Comparison of ENCODE assay signal across 17 cellular contexts in genomic region chr1:15295676-15296075, GRCh38. TPM values are rescaled to one million over a fixed set of nuclear protein-coding genes. Genes with fewer than 3 reads are reported as not detected.
DNase-seq lines count a peak whose midpoint lies in the region; ATAC-seq lines count a peak whose summit lies in the region.
"Had no signal": no experiment of that assay in that cellular context is flagged by ENCODE, and none has a peak within 500 bp of the region (broad histone marks: within the 10 kb centered on the region; RNA-seq: fewer than 3 reads in every experiment).

No MANE protein-coding gene starts in this region.

- in situ Hi-C loops in SK-MEL-5 (cut with HindIII; ENCODE audit: low pct_unique_long_range_greater_than_20kb, low sequenced_read_pairs) = no loop called here

- ATAC-seq in HG03045 (IDR thresholded peaks at IDR 0.05; ENCODE audit: unreplicated experiment) (no peak), HG02588 (IDR thresholded peaks at IDR 0.05; ENCODE audit: unreplicated experiment) (no peak)
- ATAC-seq: GM12878 had no signal

- peak; percentile 43 for DNase-seq in COLO829 (ENCODE audit: low spot score)
- peak; percentile 32 for DNase-seq in ELR (ENCODE audit: low read depth)
- peak; percentile 83 for DNase-seq in SK-MEL-5 (ENCODE audit: low read depth, low spot score)
- DNase-seq in foreskin melanocyte = peak; percentile 77
- no peak for DNase-seq in GDM1 (lab: John Stamatoyannopoulos, UW)
- DNase-seq: BE2C, H9, NCI-H1092 treated with DMSO at 0.1 percent for 48 hours, NCI-H1694, NCI-H2081 treated with DMSO at 0.1 percent for 48 hours, NCI-H2171 treated with DMSO at 0.1 percent for 48 hours, NCI-H524 treated with DMSO at 0.1 percent for 48 hours, RPMI8226, SHP77 had no signal

RNA-seq across cellular contexts. Expression of gene FHAD1, which starts 48.7 kb away (rescaled TPM):
- 0.16 and 0.42 TPM in 2 replicates for total RNA-seq in SK-MEL-5 (2014; rRNA removed; shearing (Covaris generic))
- polyA plus RNA-seq in SK-MEL-5 (2015; cell fraction: cytosol; rRNA removed) = 0.35 and 0.94 TPM in 2 replicates
- polyA plus RNA-seq in SK-MEL-5 (2015; cell fraction: nucleus; rRNA removed) = 0.10 TPM in 1 of 2 replicates, not detected in the other
